Comparison of ENCODE assay signal across 18 cellular contexts in the genomic region with DNA sequence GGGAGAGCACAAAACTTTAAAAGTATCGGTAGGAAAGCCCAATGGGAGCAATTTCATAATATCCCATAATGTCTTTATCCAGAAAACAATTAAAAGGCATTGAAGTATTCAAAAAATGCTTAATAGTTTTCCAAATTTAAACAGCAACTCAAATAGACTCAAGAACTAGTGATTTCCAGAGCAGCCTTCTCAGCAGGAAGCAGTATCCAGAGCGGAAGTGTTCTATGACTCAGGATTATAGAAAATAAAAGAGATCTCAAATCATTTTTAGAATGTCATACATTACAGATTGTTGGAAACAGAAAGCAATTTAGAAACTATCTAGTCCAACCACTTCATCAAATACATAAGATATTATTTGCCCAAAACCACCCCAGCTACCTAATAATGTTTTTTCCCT.
A peak's percentile ranks its signal among the peaks of the same experiment; 100 is the strongest.
DNase-seq lines count a peak whose midpoint lies in the region; ATAC-seq, FAIRE-seq and TF ChIP-seq lines count a peak whose summit lies in the region.
"Had no signal": no experiment of that assay in that cellular context is flagged by ENCODE, and none has a peak within 500 bp of the region (broad histone marks: within the 10 kb centered on the region; RNA-seq: fewer than 3 reads in every experiment).

No MANE protein-coding gene starts in this region.

- H4K20me1 ChIP-seq in endothelial cell of umbilical vein (replicated peaks; ENCODE audit: control insufficient read depth, extremely low read depth, insufficient read depth, low read length), result no peaks in the 10 kb centered on the region

- H3K27me3 ChIP-seq in endothelial cell of umbilical vein (ENCODE audit: control insufficient read depth in 2 of 2, insufficient read depth in 2 of 2, low read length in 2 of 2), result no peaks in the 10 kb centered on the region

- ATAC-seq in HG02885 (IDR thresholded peaks at IDR 0.05; ENCODE audit: poor library complexity, unreplicated experiment) (no peak), HG03097 (IDR thresholded peaks at IDR 0.05; ENCODE audit: low FRiP score, unreplicated experiment) (no peak)
- ATAC-seq: CD8-positive, alpha-beta T cell had no signal

- dilution Hi-C loops in endothelial cell of umbilical vein (cut with MboI; ENCODE audit: extremely low pct_ligation_motif_present, low sequenced_read_pairs), result no loop called here

- no peak overlapping the region for H3K9ac ChIP-seq in endothelial cell of umbilical vein (replicated peaks; ENCODE audit: extremely low read depth, insufficient read depth, low read length)

- FAIRE-seq in endothelial cell of umbilical vein (lab: Jason Lieb, UNC), result peak; percentile 53
- FAIRE-seq: A204.1, D721Med, G401.6, GM19239 had no signal

- H3K36me3 Mint-ChIP-seq in HFFc6 (ENCODE audit: low read depth), result peaks cover 80% of the 10 kb centered on the region
- H3K36me3 Mint-ChIP-seq: CD14-positive monocyte; CD8-positive, alpha-beta T cell; IgD-negative memory B cell had no signal

- peaks cover 1% of the 10 kb centered on the region; the same call in 1 of the 2 replicates for H3K27me3 Mint-ChIP-seq in HFFc6 (ENCODE audit: insufficient read depth)
- H3K27me3 Mint-ChIP-seq: IgD-negative memory B cell had no signal

- H3K9me3 ChIP-seq in endothelial cell of umbilical vein (replicated peaks; ENCODE audit: control insufficient read depth, insufficient read depth, low read length), result no peaks in the 10 kb centered on the region

- intact Hi-C loops in endothelial cell of umbilical vein (cut with micrococcal nuclease), result no loop called here

- H3K27ac Mint-ChIP-seq in HFFc6, result peak overlapping the region; percentile 46; the same call in 1 of the 2 replicates
- H3K27ac Mint-ChIP-seq: CD14-positive monocyte; CD8-positive, alpha-beta T cell; IgD-negative memory B cell had no signal

- no peaks in the 10 kb centered on the region; the same call in 1 of the 2 replicates for H3K9me3 Mint-ChIP-seq in HFFc6
- H3K9me3 Mint-ChIP-seq: CD14-positive monocyte; CD8-positive, alpha-beta T cell had no signal

- peaks cover 53% of the 10 kb centered on the region for H3K4me1 Mint-ChIP-seq in HFFc6 (ENCODE audit: low read depth)
- H3K4me1 Mint-ChIP-seq: CD14-positive monocyte, IgD-negative memory B cell had no signal

- peak overlapping the region; percentile 45 for H3K4me2 ChIP-seq in endothelial cell of umbilical vein (ENCODE audit: insufficient read depth, low read length)

- no peak for TF ChIP-seq CTCF in HFFc6 (IDR thresholded peaks at IDR 0.05)
- no peak for TF ChIP-seq CTCF in astrocyte of the spinal cord (IDR thresholded peaks at IDR 0.05; ENCODE audit: low read depth, low read length)
- no peak for TF ChIP-seq CTCF in endothelial cell of umbilical vein (IDR thresholded peaks at IDR 0.05; ENCODE audit: extremely low read depth in 1 of 2, insufficient read depth in 1 of 2, low read depth in 1 of 2, low read length in 2 of 2)

- H3K4me1 ChIP-seq in endothelial cell of umbilical vein (ENCODE audit: control insufficient read depth, extremely low read depth, insufficient read depth, low read length), result peaks cover 8% of the 10 kb centered on the region

- H3K36me3 ChIP-seq in endothelial cell of umbilical vein (ENCODE audit: control insufficient read depth in 2 of 2, extremely low read depth in 1 of 2, insufficient read depth in 2 of 2, low read length in 2 of 2), result no peaks in the 10 kb centered on the region

- no peaks in the 10 kb centered on the region for H3K9me1 ChIP-seq in endothelial cell of umbilical vein (replicated peaks; ENCODE audit: control insufficient read depth, extremely low read depth, insufficient read depth, low read length)

- peak overlapping the region; percentile 82 for H2AFZ ChIP-seq in endothelial cell of umbilical vein (ENCODE audit: low read depth, low read length)

- CTCF ChIA-PET in endothelial cell of umbilical vein (lab: Charles Lee), result interaction anchor here (1.5 to 1.8 kb wide), 2 partner anchors 26 to 78 kb away, joined by 3 to 5 read pairs; partner anchors contain the start of gene COL12A1

- no TSS peak for BruUV-seq in endothelial cell of umbilical vein (replicated peaks; lab: Mats Ljungman, UMichigan)

- TF ChIP-seq POLR2A in endothelial cell of umbilical vein (IDR thresholded peaks at IDR 0.05; ENCODE audit: low read depth, low read length), result no peak

- no peaks in the 10 kb centered on the region for H3K79me2 ChIP-seq in endothelial cell of umbilical vein (ENCODE audit: control insufficient read depth, insufficient read depth, low read length)

- peak overlapping the region; percentile 12 for H3K27ac ChIP-seq in endothelial cell of umbilical vein (ENCODE audit: insufficient read depth, low read depth, low read length)

- POLR2A ChIA-PET in endothelial cell of umbilical vein (lab: Charles Lee), result no interaction called here

- no peak for DNase-seq in HFFc6
- DNase-seq in astrocyte of the spinal cord (ENCODE audit: low read depth, low spot score), result peak; percentile 59
- peak; percentile 52 for DNase-seq in endothelial cell of umbilical vein (ENCODE audit: low read depth, low spot score)
- DNase-seq in putamen (ENCODE audit: low spot score), result no peak
- DNase-seq in NCI-H1930 (lab: John Stamatoyannopoulos, UW), result no peak
- DNase-seq: CD8-positive, alpha-beta T cell; COR-L47; DMS153; DMS79 treated with DMSO at 0.1 percent for 48 hours; EL had no signal

- no peak overlapping the region for H3K4me3 Mint-ChIP-seq in HFFc6
- H3K4me3 Mint-ChIP-seq: CD14-positive monocyte; CD8-positive, alpha-beta T cell; IgD-negative memory B cell had no signal

- H3K4me3 ChIP-seq in astrocyte of the spinal cord (ENCODE audit: low read depth, low read length) (no peak overlapping the region), endothelial cell of umbilical vein (replicated peaks in 1 of 3; ENCODE audit: insufficient read depth in 1 of 3, low read depth in 1 of 3, low read length in 3 of 3) (no peak overlapping the region)

- in situ Hi-C loops in astrocyte of the spinal cord (cut with HindIII; ENCODE audit: low sequenced_read_pairs), result no loop called here

TF ChIP-seq in endothelial cell of umbilical vein, 7 proteins besides CTCF, POLR2A, EP300 and RAD21:
- TF ChIP-seq FOS (IDR thresholded peaks at IDR 0.05; ENCODE audit: borderline replicate concordance, insufficient read depth, low read length), result peak; percentile 52
- peak; percentile 2 for TF ChIP-seq JUN (IDR thresholded peaks at IDR 0.05; ENCODE audit: borderline replicate concordance, insufficient read depth, insufficient read length, low read depth)
- no peak for TF ChIP-seq POLR2AphosphoS5 (IDR thresholded peaks at IDR 0.05; ENCODE audit: insufficient read depth, low read depth, low read length)
- no peak for TF ChIP-seq EZH2 (IDR thresholded peaks at IDR 0.05; ENCODE audit: borderline replicate concordance, low read depth, low read length, severe bottlenecking)
- no peak for TF ChIP-seq MAX (IDR thresholded peaks at IDR 0.05; ENCODE audit: insufficient read depth, insufficient read length)
- no peak for TF ChIP-seq MYC (IDR thresholded peaks at IDR 0.05; ENCODE audit: low read depth, low read length)

Comparison
In these comparisons a context has a peak if more than half of its experiments do, and no peak if none do; other contexts are left out.
1. DNase-seq: peak in astrocyte of the spinal cord (single experiment) and endothelial cell of umbilical vein (single experiment); none in HFFc6 (single experiment), putamen (single experiment) and NCI-H1930 (0 of 2).